ENCODE assay signal across 1 cellular context in genomic region chr19:13037718-13038117, GRCh38.
TF ChIP-seq lines count a peak whose summit lies in the region.

No MANE protein-coding gene starts in this region.

TF ChIP-seq in HCT116, 20 proteins besides CTCF, POLR2A, EP300 and RAD21 (continued from another document):
- no peak for TF ChIP-seq ATF3 (IDR thresholded peaks at IDR 0.05)
